In the genomic region with DNA sequence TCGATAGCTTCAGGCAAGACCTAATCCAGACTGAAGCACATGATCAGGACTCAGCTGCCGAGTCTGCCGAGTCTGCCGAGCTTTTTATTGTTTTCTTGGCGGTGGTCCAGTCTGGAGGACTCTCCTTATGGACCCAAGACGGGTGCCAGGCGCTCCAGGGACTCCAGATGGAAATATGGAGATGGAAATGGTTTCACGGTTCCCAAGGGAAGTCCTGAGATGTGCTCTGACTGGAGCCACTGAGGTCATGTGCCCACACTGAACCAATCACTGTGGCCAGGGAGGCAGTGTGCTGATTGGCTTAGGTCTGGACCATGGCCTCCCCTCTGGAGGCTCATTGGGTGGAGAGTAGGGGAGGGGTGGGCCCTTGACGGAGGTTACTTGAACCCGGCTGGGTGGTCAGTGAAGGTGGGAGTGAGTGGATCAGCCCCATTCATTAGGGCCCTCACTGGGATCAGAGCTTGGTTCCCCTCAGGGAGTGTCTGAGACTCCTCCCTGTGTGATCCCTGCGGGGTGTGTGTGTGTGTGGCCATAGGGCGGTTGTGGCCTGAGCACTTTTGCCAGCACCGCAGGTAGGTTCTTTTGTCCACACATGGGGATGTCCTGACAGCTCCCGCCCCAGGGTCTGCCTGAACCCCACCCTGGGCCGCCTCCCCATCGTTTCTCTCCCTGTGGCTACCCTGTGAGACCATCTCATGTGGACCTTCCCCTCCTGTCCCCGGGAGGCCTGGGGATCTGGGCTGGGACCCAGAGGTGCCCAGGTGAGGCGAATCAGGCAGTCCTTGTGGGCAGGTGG, we compare ENCODE assay signal across 10 cellular contexts. TPM values are rescaled to one million over a fixed set of nuclear protein-coding genes. Genes with fewer than 3 reads are reported as not detected.
DNase-seq lines count a peak whose midpoint lies in the region; ATAC-seq and TF ChIP-seq lines count a peak whose summit lies in the region.
"Had no signal": no experiment of that assay in that cellular context is flagged by ENCODE, and none has a peak within 500 bp of the region (broad histone marks: within the 10 kb centered on the region; RNA-seq: fewer than 3 reads in every experiment).

No MANE protein-coding gene starts in this region.

- peaks cover 33% of the 10 kb centered on the region for H3K36me3 ChIP-seq in left ventricle myocardium inferior
- peaks cover 0 to 45% (median 32%) of the 10 kb centered on the region in 6 donors for H3K36me3 ChIP-seq in spleen

- H3K36me3 Mint-ChIP-seq in endothelial cell (ENCODE audit: low read depth, unreplicated experiment): peaks cover 8% of the 10 kb centered on the region

- peak overlapping the region; percentile 8 for H3K4me3 Mint-ChIP-seq in endothelial cell (ENCODE audit: unreplicated experiment)

- DNase-seq in left cardiac atrium (no peak), left ventricle myocardium inferior (no peak), NCI-H69 (lab: John Stamatoyannopoulos, UW) (peak; percentile 100), endothelial cell (ENCODE audit: low spot score) (no peak), ureter (ENCODE audit: low spot score) (peak; percentile 72), spleen (no peak), DMS114 treated with DMSO at 0.1 percent for 48 hours (lab: John Stamatoyannopoulos, UW; ENCODE audit: unreplicated experiment) (no peak)
- DNase-seq: lower lobe of right lung had no signal

- H3K4me1 Mint-ChIP-seq in endothelial cell (ENCODE audit: unreplicated experiment): peaks cover 2% of the 10 kb centered on the region

- H3K4me1 ChIP-seq in left ventricle myocardium inferior (peaks cover 6% of the 10 kb centered on the region), spleen (peaks cover 0 to 25% (median 11%) of the 10 kb centered on the region in 6 donors)
- H3K4me1 ChIP-seq: lower lobe of right lung had no signal

- no peak overlapping the region for H3K27ac ChIP-seq in left ventricle myocardium inferior (replicated peaks)
- no peak overlapping the region for H3K27ac ChIP-seq in spleen
- H3K27ac ChIP-seq: lower lobe of right lung, thoracic aorta had no signal

- no peak overlapping the region for H3K27ac Mint-ChIP-seq in endothelial cell (ENCODE audit: unreplicated experiment)

- H3K4me3 ChIP-seq in left ventricle myocardium inferior (no peak overlapping the region), spleen (no peak overlapping the region)
- H3K4me3 ChIP-seq: lower lobe of right lung, thoracic aorta had no signal

- H3K9me3 ChIP-seq in left ventricle myocardium inferior (replicated peaks) (no peaks in the 10 kb centered on the region), spleen (no peaks in the 10 kb centered on the region)
- H3K9me3 ChIP-seq: lower lobe of right lung, thoracic aorta had no signal

- 69 to 79% (median 76%) methylated on average over 16 to 18 of the region's 18 CpGs for WGBS in spleen, 5 donors

- no peaks in the 10 kb centered on the region for H3K9me3 Mint-ChIP-seq in endothelial cell (ENCODE audit: unreplicated experiment)

- TF ChIP-seq CTCF in left ventricle myocardium inferior (IDR thresholded peaks at IDR 0.05; ENCODE audit: borderline replicate concordance) (no peak), endothelial cell (IDR thresholded peaks at IDR 0.05; ENCODE audit: unreplicated experiment) (no peak), spleen (IDR thresholded peaks at IDR 0.05 in 8 of 11, conservative IDR thresholded peaks at IDR 0.05 in 3 of 11) (no peak)

- intact Hi-C loops in left cardiac atrium (cut with DNase I): no loop called here
- intact Hi-C loops in left ventricle myocardium inferior (cut with micrococcal nuclease): no loop called here
- intact Hi-C loops in spleen (cut with DNase I; ENCODE audit: low total_unique reads): no loop called here

- no peak for TF ChIP-seq POLR2A in spleen (IDR thresholded peaks at IDR 0.05)

- H3K27me3 Mint-ChIP-seq in endothelial cell (ENCODE audit: unreplicated experiment): peaks cover 1% of the 10 kb centered on the region

- H3K27me3 ChIP-seq in left ventricle myocardium inferior (ENCODE audit: low read depth) (no peaks in the 10 kb centered on the region), spleen (replicated peaks in 1 of 7) (no peaks in the 10 kb centered on the region)

- ATAC-seq in left cardiac atrium: peak; percentile 38 to 39
- no peak for ATAC-seq in GM18867 (IDR thresholded peaks at IDR 0.05; ENCODE audit: unreplicated experiment)

RNA-seq across cellular contexts. Expression of a gene that starts 14.0 kb away (rescaled TPM):
- total RNA-seq in left cardiac atrium: 10 to 100 TPM; 18.1 to 20.1 TPM
- total RNA-seq in left ventricle myocardium inferior: 16.8 TPM
- total RNA-seq in endothelial cell (ENCODE audit: unreplicated experiment): 37.5 TPM
- 31.3 TPM for total RNA-seq in ureter
- 10 to 100 TPM; 26.9 to 47.5 (median 38.2) TPM for total RNA-seq in spleen
- 10 to 100 TPM; 18.8 to 43.0 (median 32.3) TPM for polyA plus RNA-seq in spleen

RNA-seq across cellular contexts. Expression of a gene that starts 33.0 kb away (rescaled TPM):
- 10 to 100 TPM in 1 of 2 donors, 1 to 10 TPM in 1; 9.2 to 10.6 TPM for total RNA-seq in left cardiac atrium
- 7.5 TPM for total RNA-seq in left ventricle myocardium inferior
- total RNA-seq in endothelial cell (ENCODE audit: unreplicated experiment): 8.3 TPM
- total RNA-seq in ureter: 17.1 TPM
- total RNA-seq in spleen: 100 to 1,000 TPM in 3 of 7 donors, 10 to 100 TPM in 4; 64.3 to 128 (median 86.6) TPM
- 100 to 1,000 TPM; 225 to 638 (median 623) TPM for polyA plus RNA-seq in spleen

RNA-seq across cellular contexts. Expression of a gene that starts 55.1 kb away (rescaled TPM):
- 100 to 1,000 TPM; 264 to 298 TPM for total RNA-seq in left cardiac atrium
- total RNA-seq in left ventricle myocardium inferior: 321 TPM
- total RNA-seq in endothelial cell (ENCODE audit: unreplicated experiment): 264 TPM
- total RNA-seq in ureter: 255 TPM
- total RNA-seq in spleen: 100 to 1,000 TPM in 3 of 7 donors, 10 to 100 TPM in 4; 77.0 to 169 (median 95.6) TPM
- polyA plus RNA-seq in spleen: 100 to 1,000 TPM; 181 to 302 (median 237) TPM

RNA-seq across cellular contexts. Expression of a gene that starts 55.6 kb away (rescaled TPM):
- total RNA-seq in left cardiac atrium (100 to 1,000 TPM in 1 of 2 donors, 10 to 100 TPM in 1; 94.1 to 101 TPM), left ventricle myocardium inferior (97.5 TPM), endothelial cell (ENCODE audit: unreplicated experiment) (138 TPM), ureter (156 TPM), spleen (100 to 1,000 TPM; 138 to 420 (median 158) TPM)
- 100 to 1,000 TPM; 328 to 431 (median 350) TPM for polyA plus RNA-seq in spleen

Comparison
In these comparisons a context has a peak if more than half of its experiments do, and no peak if none do; other contexts are left out.
1. DNase-seq: peak in NCI-H69 (single experiment) and ureter (single experiment); none in left cardiac atrium (single experiment), left ventricle myocardium inferior (single experiment), endothelial cell (single experiment), spleen (single experiment) and DMS114 treated with DMSO at 0.1 percent for 48 hours (single experiment).